ENCODE assay signal across 9 cellular contexts in the genomic region with DNA sequence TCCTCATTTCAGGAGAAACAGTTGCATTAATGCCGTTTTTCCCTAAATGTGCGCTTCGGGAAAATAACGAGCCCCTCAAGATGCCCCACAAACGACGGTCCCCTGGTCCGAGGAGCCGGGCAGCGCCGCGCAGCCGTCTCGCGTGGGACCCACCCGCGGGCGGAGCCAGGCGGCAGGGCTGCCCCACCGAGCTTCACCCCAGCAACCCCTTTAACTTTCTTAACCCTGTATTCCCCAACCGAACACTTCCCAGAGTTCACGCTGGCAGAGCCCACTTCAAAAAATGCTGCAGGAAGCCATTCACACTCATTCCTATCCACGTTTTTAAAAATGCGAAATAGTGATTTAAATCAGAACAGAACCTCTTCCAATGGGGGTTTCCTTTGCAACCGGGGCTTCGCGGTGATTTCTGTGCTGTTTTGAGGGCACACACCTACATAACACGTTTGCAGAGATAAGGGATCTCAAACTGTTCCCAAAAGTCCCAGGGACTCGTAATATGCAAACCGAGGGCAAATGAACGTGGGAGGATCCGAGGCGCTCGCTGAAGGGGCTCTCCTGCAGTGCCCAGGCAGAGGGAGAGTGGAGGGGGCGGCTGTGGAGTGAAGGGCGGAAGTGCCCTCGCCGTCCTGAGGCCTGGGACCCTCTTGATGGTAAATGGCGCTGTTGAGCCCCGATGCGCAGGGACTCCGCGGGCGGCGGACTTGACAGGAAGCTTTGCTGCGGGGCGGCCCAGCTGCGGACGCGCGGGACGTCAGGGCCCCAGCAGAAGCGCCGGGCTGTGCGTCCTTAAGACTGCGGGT.
DNase-seq lines count a peak whose midpoint lies in the region; ATAC-seq and TF ChIP-seq lines count a peak whose summit lies in the region.
"Had no signal": no experiment of that assay in that cellular context is flagged by ENCODE, and none has a peak within 500 bp of the region (broad histone marks: within the 10 kb centered on the region; RNA-seq: fewer than 3 reads in every experiment).

No MANE protein-coding gene starts in this region.

- H3K27ac ChIP-seq in thoracic aorta: peak overlapping the region in 1 of 2 donors; percentile 37
- H3K27ac ChIP-seq: C4-2B had no signal

- ATAC-seq in HG02571 (IDR thresholded peaks at IDR 0.05; ENCODE audit: unreplicated experiment) (peak; percentile 80), esophagus mucosa (peak; percentile 53), thoracic aorta (ENCODE audit: insufficient number of reproducible peaks, low FRiP score, low read depth) (peak; percentile 26)

- peaks cover 42% of the 10 kb centered on the region for H3K27me3 Mint-ChIP-seq in activated CD4-positive, alpha-beta memory T cell treated with anti-CD3 and anti-CD28 coated beads, Interleukin-2, amount 10 ng/mL, durations not matched to agents 7 days and 5 days

- H3K9me3 ChIP-seq in thoracic aorta: no peaks in the 10 kb centered on the region

- H3K4me3 Mint-ChIP-seq in activated CD4-positive, alpha-beta memory T cell treated with anti-CD3 and anti-CD28 coated beads, Interleukin-2, amount 10 ng/mL, durations not matched to agents 7 days and 5 days: peak overlapping the region; percentile 59

- DNase-seq in NCI-H1436 (lab: John Stamatoyannopoulos, UW) (peak; percentile 6), NCI-H1436 treated with DMSO at 0.1 percent for 48 hours (lab: John Stamatoyannopoulos, UW) (no peak), NCI-H1105 treated with DMSO at 0.1 percent for 48 hours (lab: John Stamatoyannopoulos, UW) (peak; percentile 31), myocyte (ENCODE audit: low read depth) (peak; percentile 45), thoracic aorta (ENCODE audit: low spot score) (no peak)
- DNase-seq in activated CD4-positive, alpha-beta memory T cell treated with anti-CD3 and anti-CD28 coated beads, Interleukin-2, amount 10 ng/mL, durations not matched to agents 7 days and 5 days: peak; percentile 56

- CTCF ChIA-PET in activated CD4-positive, alpha-beta memory T cell treated with anti-CD3 and anti-CD28 coated beads, Interleukin-2, amount 10 ng/mL, durations not matched to agents 7 days and 5 days (lab: Charles Lee): interaction anchor here (1.3 kb wide), 1 partner anchor 21 kb away, joined by 3 read pairs; no protein-coding TSS in a partner anchor

- no peaks in the 10 kb centered on the region for H3K9me3 Mint-ChIP-seq in activated CD4-positive, alpha-beta memory T cell treated with anti-CD3 and anti-CD28 coated beads, Interleukin-2, amount 10 ng/mL, durations not matched to agents 7 days and 5 days

- H3K4me3 ChIP-seq in thoracic aorta: peak overlapping the region; percentile 78

- no peaks in the 10 kb centered on the region for H3K36me3 ChIP-seq in thoracic aorta

- no peaks in the 10 kb centered on the region for H3K27me3 ChIP-seq in thoracic aorta (replicated peaks; ENCODE audit: insufficient read depth)

- no peaks in the 10 kb centered on the region for H3K36me3 Mint-ChIP-seq in activated CD4-positive, alpha-beta memory T cell treated with anti-CD3 and anti-CD28 coated beads, Interleukin-2, amount 10 ng/mL, durations not matched to agents 7 days and 5 days (ENCODE audit: low read depth)

- no peak for TF ChIP-seq CTCF in thoracic aorta (IDR thresholded peaks at IDR 0.05)

- H3K27ac Mint-ChIP-seq in activated CD4-positive, alpha-beta memory T cell treated with anti-CD3 and anti-CD28 coated beads, Interleukin-2, amount 10 ng/mL, durations not matched to agents 7 days and 5 days: no peak overlapping the region

- H3K4me1 ChIP-seq in thoracic aorta (ENCODE audit: control insufficient read depth in 1 of 2, low read depth in 2 of 2): no peaks in the 10 kb centered on the region

- peaks cover 10% of the 10 kb centered on the region for H3K4me1 Mint-ChIP-seq in activated CD4-positive, alpha-beta memory T cell treated with anti-CD3 and anti-CD28 coated beads, Interleukin-2, amount 10 ng/mL, durations not matched to agents 7 days and 5 days

- POLR2A ChIA-PET in activated CD4-positive, alpha-beta memory T cell treated with anti-CD3 and anti-CD28 coated beads, Interleukin-2, amount 10 ng/mL, durations not matched to agents 7 days and 5 days (lab: Charles Lee): no interaction called here

Comparison
In these comparisons a context has a peak if more than half of its experiments do, and no peak if none do; other contexts are left out.
1. DNase-seq: peak in NCI-H1436 (single experiment), NCI-H1105 treated with DMSO at 0.1 percent for 48 hours (single experiment), activated CD4-positive, alpha-beta memory T cell treated with anti-CD3 and anti-CD28 coated beads, Interleukin-2, amount 10 ng/mL, durations not matched to agents 7 days and 5 days (single experiment) and myocyte (single experiment); none in NCI-H1436 treated with DMSO at 0.1 percent for 48 hours (single experiment) and thoracic aorta (single experiment).
2. ATAC-seq: peak in every context shown above with its lines; median percentile 80 in HG02571; 53 in esophagus mucosa; 26 in thoracic aorta.